ENCODE assay signal across 20 cellular contexts in genomic region chr7:22952306-22953011, GRCh38.
A peak's percentile ranks its signal among the peaks of the same experiment; 100 is the strongest.
DNase-seq lines count a peak whose midpoint lies in the region; ATAC-seq and TF ChIP-seq lines count a peak whose summit lies in the region.
"Had no signal": no experiment of that assay in that cellular context is flagged by ENCODE, and none has a peak within 500 bp of the region (broad histone marks: within the 10 kb centered on the region; RNA-seq: fewer than 3 reads in every experiment).

No MANE protein-coding gene starts in this region.

- no peaks in the 10 kb centered on the region for H3F3A ChIP-seq in GM23338 (replicated peaks; ENCODE audit: low read depth)

- DNase-seq in GM23338 (ENCODE audit: low spot score) (peak; percentile 48), NCI-H526 (lab: John Stamatoyannopoulos, UW) (peak; percentile 39 to 40), nephron progenitor cell (no peak), tibial artery (no peak), NCI-H2227 treated with DMSO at 0.1 percent for 48 hours (lab: John Stamatoyannopoulos, UW) (no peak), Right ventricle myocardium superior (no peak)
- DNase-seq in activated CD8-positive, alpha-beta memory T cell treated with anti-CD3 and anti-CD28 coated beads, Interleukin-2, amount 10 ng/mL, durations not matched to agents 7 days and 5 days, result no peak
- DNase-seq: C1 segment of cervical spinal cord, COR-L47, EL, NCI-H1105, NCI-H1694, NCI-H2107, NCI-H345, NCI-H748 treated with DMSO at 0.1 percent for 48 hours, PC-3, SJCRH30 had no signal

- H3K4me3 ChIP-seq in GM23338 (no peak overlapping the region), ectodermal cell (ENCODE audit: insufficient read depth, low read depth, low read length) (no peak overlapping the region), tibial artery (no peak overlapping the region)
- H3K4me3 ChIP-seq: SJCRH30 had no signal

- H3K4me1 ChIP-seq in GM23338 (ENCODE audit: insufficient read depth) (peaks cover 53% of the 10 kb centered on the region), ectodermal cell (ENCODE audit: control insufficient read depth, insufficient read depth, low read length) (peaks cover 18% of the 10 kb centered on the region), tibial artery (no peaks in the 10 kb centered on the region)
- H3K4me1 ChIP-seq: SJCRH30 had no signal

- no peaks in the 10 kb centered on the region for H3K27me3 ChIP-seq in GM23338 (ENCODE audit: insufficient read depth)
- no peaks in the 10 kb centered on the region for H3K27me3 ChIP-seq in ectodermal cell (ENCODE audit: control insufficient read depth, insufficient read depth, low read length, poor library complexity, severe bottlenecking)
- no peaks in the 10 kb centered on the region for H3K27me3 ChIP-seq in tibial artery
- H3K27me3 ChIP-seq: SJCRH30 had no signal

- H3K27me3 Mint-ChIP-seq in GM23338 (ENCODE audit: insufficient read depth, low read depth, poor library complexity) (no peaks in the 10 kb centered on the region), nephron progenitor cell (ENCODE audit: low read depth, poor library complexity) (no peaks in the 10 kb centered on the region)
- H3K27me3 Mint-ChIP-seq in activated CD8-positive, alpha-beta memory T cell treated with anti-CD3 and anti-CD28 coated beads, Interleukin-2, amount 10 ng/mL, durations not matched to agents 7 days and 5 days, result no peaks in the 10 kb centered on the region
- H3K27me3 Mint-ChIP-seq: IgD-negative memory B cell had no signal

- H3K79me2 ChIP-seq in GM23338 (replicated peaks; ENCODE audit: insufficient read depth), result no peaks in the 10 kb centered on the region; the same call in 1 of the 2 replicates

- H3K9me3 ChIP-seq in ectodermal cell (ENCODE audit: control insufficient read depth, low read length) (no peaks in the 10 kb centered on the region), tibial artery (no peaks in the 10 kb centered on the region)
- H3K9me3 ChIP-seq: SJCRH30 had no signal

- no peak overlapping the region for H2AFZ ChIP-seq in GM23338

- H3K36me3 ChIP-seq in GM23338 (ENCODE audit: insufficient read depth) (no peaks in the 10 kb centered on the region), ectodermal cell (ENCODE audit: control insufficient read depth, insufficient read depth, low read length) (no peaks in the 10 kb centered on the region), tibial artery (no peaks in the 10 kb centered on the region)

- H4K20me1 ChIP-seq in GM23338 (replicated peaks; ENCODE audit: insufficient read depth), result no peaks in the 10 kb centered on the region

- WGBS in ectodermal cell, 2 experiments, result 70 to 77% methylated on average over 4 of the region's 4 CpGs

- no peaks in the 10 kb centered on the region for H3K9me3 Mint-ChIP-seq in GM23338
- H3K9me3 Mint-ChIP-seq in nephron progenitor cell, result no peaks in the 10 kb centered on the region
- H3K9me3 Mint-ChIP-seq in activated CD8-positive, alpha-beta memory T cell treated with anti-CD3 and anti-CD28 coated beads, Interleukin-2, amount 10 ng/mL, durations not matched to agents 7 days and 5 days (ENCODE audit: low read depth), result no peaks in the 10 kb centered on the region
- H3K9me3 Mint-ChIP-seq: IgD-negative memory B cell had no signal

- peak overlapping the region; percentile 54; the same call in 1 of the 2 replicates for H3K27ac Mint-ChIP-seq in GM23338
- peak overlapping the region; percentile 49 for H3K27ac Mint-ChIP-seq in nephron progenitor cell
- no peak overlapping the region for H3K27ac Mint-ChIP-seq in activated CD8-positive, alpha-beta memory T cell treated with anti-CD3 and anti-CD28 coated beads, Interleukin-2, amount 10 ng/mL, durations not matched to agents 7 days and 5 days
- H3K27ac Mint-ChIP-seq: IgD-negative memory B cell had no signal

- no peak overlapping the region; the same call in 2 of the 3 replicates for H3K4me3 Mint-ChIP-seq in GM23338
- no peak overlapping the region for H3K4me3 Mint-ChIP-seq in nephron progenitor cell
- H3K4me3 Mint-ChIP-seq in activated CD8-positive, alpha-beta memory T cell treated with anti-CD3 and anti-CD28 coated beads, Interleukin-2, amount 10 ng/mL, durations not matched to agents 7 days and 5 days, result no peak overlapping the region
- H3K4me3 Mint-ChIP-seq: IgD-negative memory B cell had no signal

- H3K36me3 Mint-ChIP-seq in GM23338 (ENCODE audit: low read depth) (no peaks in the 10 kb centered on the region; the same call in 2 of the 3 replicates), nephron progenitor cell (ENCODE audit: low read depth) (peaks cover 5% of the 10 kb centered on the region)
- H3K36me3 Mint-ChIP-seq in activated CD8-positive, alpha-beta memory T cell treated with anti-CD3 and anti-CD28 coated beads, Interleukin-2, amount 10 ng/mL, durations not matched to agents 7 days and 5 days, result peaks cover 10% of the 10 kb centered on the region
- H3K36me3 Mint-ChIP-seq: IgD-negative memory B cell had no signal

- no peaks in the 10 kb centered on the region for H3K9me2 ChIP-seq in GM23338 (ENCODE audit: insufficient read depth)

- ATAC-seq in GM23338 (peak; percentile 94), Right ventricle myocardium superior (ENCODE audit: poor library complexity) (no peak)
- no peak for ATAC-seq in activated CD8-positive, alpha-beta memory T cell treated with anti-CD3 and anti-CD28 coated beads, Interleukin-2, amount 10 ng/mL, durations not matched to agents 7 days and 5 days
- ATAC-seq: PC-3 had no signal

- H3K4me1 Mint-ChIP-seq in GM23338, result peaks cover 37% of the 10 kb centered on the region
- peaks cover 43% of the 10 kb centered on the region for H3K4me1 Mint-ChIP-seq in nephron progenitor cell
- no peaks in the 10 kb centered on the region for H3K4me1 Mint-ChIP-seq in activated CD8-positive, alpha-beta memory T cell treated with anti-CD3 and anti-CD28 coated beads, Interleukin-2, amount 10 ng/mL, durations not matched to agents 7 days and 5 days

- CTCF ChIA-PET in activated CD8-positive, alpha-beta memory T cell treated with anti-CD3 and anti-CD28 coated beads, Interleukin-2, amount 10 ng/mL, durations not matched to agents 7 days and 5 days (lab: Charles Lee), result interaction anchor here (0.8 to 1.1 kb wide), 3 partner anchors 60 to 103 kb away, joined by 3 read pairs; no protein-coding TSS in a partner anchor

- no peak for TF ChIP-seq CTCF in GM23338 (conservative IDR thresholded peaks at IDR 0.05; ENCODE audit: low read depth in 2 of 2)
- no peak for TF ChIP-seq CTCF in nephron progenitor cell (IDR thresholded peaks at IDR 0.05)
- no peak for TF ChIP-seq CTCF in tibial artery (IDR thresholded peaks at IDR 0.05)

- H3K27ac ChIP-seq in GM23338 (ENCODE audit: low read depth), result peak overlapping the region; percentile 17; the same call in 1 of the 2 replicates
- peak overlapping the region; percentile 74 for H3K27ac ChIP-seq in ectodermal cell (ENCODE audit: insufficient read depth, low read depth, low read length, poor library complexity, severe bottlenecking)
- H3K27ac ChIP-seq in tibial artery, result no peak overlapping the region
- H3K27ac ChIP-seq: RWPE1, SJCRH30 had no signal

- intact Hi-C loops in tibial artery (cut with DNase I; ENCODE audit: low total_unique reads) (no loop called here), Right ventricle myocardium superior (cut with DNase I) (no loop called here)

- 0 out of 2 replicates have a peak overlapping the region, but pooled peaks have one; percentile 4 for H3K4me2 ChIP-seq in GM23338

TF ChIP-seq in GM23338, 12 proteins besides CTCF, POLR2A, EP300 and RAD21 (continues in another document):
- TF ChIP-seq EZH2 (IDR thresholded peaks at IDR 0.05; ENCODE audit: low read depth, unreplicated experiment) (no peak), ZNF114 (CRISPR knock-in tag; IDR thresholded peaks at IDR 0.05) (no peak)

Comparison
In these comparisons a context has a peak if more than half of its experiments do, and no peak if none do; other contexts are left out.
1. DNase-seq: peak in GM23338 (single experiment) and NCI-H526 (2 of 2); none in nephron progenitor cell (single experiment), tibial artery (0 of 2), activated CD8-positive, alpha-beta memory T cell treated with anti-CD3 and anti-CD28 coated beads, Interleukin-2, amount 10 ng/mL, durations not matched to agents 7 days and 5 days (single experiment), NCI-H2227 treated with DMSO at 0.1 percent for 48 hours (single experiment) and Right ventricle myocardium superior (single experiment).
2. H3K27ac ChIP-seq: peak in GM23338 (single experiment) and ectodermal cell (single experiment); none in tibial artery (0 of 2).